ENCODE assay signal across 1 cellular context in genomic region chr6:116279232-116280160, GRCh38.
TF ChIP-seq lines count a peak whose summit lies in the region.

Gene TSPYL1 (minus strand): TSS chr6:116279930. CDS start chr6:116279830, 100 bp downstream.

TF ChIP-seq in liver, 16 proteins besides CTCF, POLR2A, EP300 and RAD21 (continued from another document):
- TF ChIP-seq RXRA (IDR thresholded peaks at IDR 0.05) (peak in 1 of 2 donors; percentile 12), HNF4A (conservative IDR thresholded peaks at IDR 0.05) (peak in 1 of 2 donors; percentile 4), NR2F2 (IDR thresholded peaks at IDR 0.05) (no peak), EGR1 (IDR thresholded peaks at IDR 0.05; ENCODE audit: low read depth in 2 of 2) (no peak), SP1 (IDR thresholded peaks at IDR 0.05) (peak; percentile 64), HNF4G (IDR thresholded peaks at IDR 0.05) (no peak), GABPA (IDR thresholded peaks at IDR 0.05 in 1 of 2, conservative IDR thresholded peaks at IDR 0.05 in 1 of 2) (no peak), MAX (IDR thresholded peaks at IDR 0.05) (peak; percentile 11)
